In the genomic region with DNA sequence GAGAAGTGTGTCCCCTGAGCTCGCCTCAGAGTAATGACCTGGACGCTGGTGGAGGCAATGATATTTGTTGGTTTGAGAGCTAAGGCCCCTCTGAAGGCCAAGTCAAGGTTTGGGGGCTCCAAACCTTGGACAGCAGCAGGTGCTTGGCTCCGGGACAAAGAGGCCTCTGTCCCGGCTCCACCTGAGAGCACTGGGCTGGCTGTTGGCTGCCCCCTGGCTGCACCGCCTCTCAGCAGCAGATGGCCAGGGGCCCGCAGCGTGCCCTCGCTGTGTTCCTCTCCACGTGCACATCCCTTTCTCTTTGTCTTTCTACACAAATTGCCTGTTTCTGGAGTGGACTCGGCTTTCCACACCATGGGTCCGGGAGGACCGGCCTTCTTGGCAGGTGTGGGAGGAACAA, we compare ENCODE assay signal across 16 cellular contexts.
DNase-seq lines count a peak whose midpoint lies in the region; ATAC-seq and TF ChIP-seq lines count a peak whose summit lies in the region.
"Had no signal": no experiment of that assay in that cellular context is flagged by ENCODE, and none has a peak within 500 bp of the region (broad histone marks: within the 10 kb centered on the region; RNA-seq: fewer than 3 reads in every experiment).

No MANE protein-coding gene starts in this region.

- H2BK12ac ChIP-seq in mesenchymal stem cell (ENCODE audit: low read length in 2 of 2) = no peak overlapping the region

- no peaks in the 10 kb centered on the region for H3K36me3 ChIP-seq in mesenchymal stem cell (ENCODE audit: control insufficient read depth in 1 of 2, insufficient read depth in 2 of 2, low read depth in 1 of 2, low read length in 2 of 2)
- H3K36me3 ChIP-seq: tibial nerve had no signal

- POLR2A ChIA-PET in AG04449 (lab: Yijun Ruan, JAX) = no interaction called here

- H3K36me3 Mint-ChIP-seq in neural crest cell (ENCODE audit: low read depth) (no peaks in the 10 kb centered on the region), immature natural killer cell (no peaks in the 10 kb centered on the region)

- no peak overlapping the region for H4K91ac ChIP-seq in mesenchymal stem cell (ENCODE audit: low read length)

- no peak overlapping the region for H3K4ac ChIP-seq in mesenchymal stem cell (ENCODE audit: low read depth in 1 of 2, low read length in 2 of 2)

- H3K27ac ChIP-seq in cingulate gyrus (ENCODE audit: low read depth, low read length) (peak overlapping the region; percentile 83), mesenchymal stem cell (ENCODE audit: low read length, poor library complexity, severe bottlenecking) (no peak overlapping the region)
- H3K27ac ChIP-seq: tibial nerve had no signal

- peaks cover 0 to 21% of the 10 kb centered on the region in 2 experiments for H3K27me3 ChIP-seq in mesenchymal stem cell (ENCODE audit: control insufficient read depth in 1 of 2, insufficient read depth in 1 of 2, low read length in 2 of 2)
- H3K27me3 ChIP-seq: tibial nerve had no signal

- no peak overlapping the region for H2BK15ac ChIP-seq in mesenchymal stem cell (ENCODE audit: low read depth, poor library complexity, severe bottlenecking)

- H3K4me2 ChIP-seq in mesenchymal stem cell (ENCODE audit: low read length, poor library complexity, severe bottlenecking) = no peak overlapping the region

- no peak overlapping the region for H3K23ac ChIP-seq in mesenchymal stem cell (ENCODE audit: low read length in 2 of 2)

- peaks cover 2% of the 10 kb centered on the region for H3K4me1 ChIP-seq in mesenchymal stem cell (ENCODE audit: control insufficient read depth, insufficient read depth, low read depth, low read length)

- H3K4me3 ChIP-seq in AG04449 (ENCODE audit: low read depth, low read length) (no peak overlapping the region), mesenchymal stem cell (ENCODE audit: insufficient read depth in 1 of 2, low read depth in 1 of 2, low read length in 2 of 2) (no peak overlapping the region)
- H3K4me3 ChIP-seq: tibial nerve had no signal

- no peak overlapping the region for H3K14ac ChIP-seq in mesenchymal stem cell (ENCODE audit: low read length in 2 of 2)

- no peaks in the 10 kb centered on the region for H3K9me3 Mint-ChIP-seq in neural crest cell
- H3K9me3 Mint-ChIP-seq in immature natural killer cell = peaks cover 0 to 2% (median 0%) of the 10 kb centered on the region in 6 donors
- H3K9me3 Mint-ChIP-seq: central memory CD8-positive, alpha-beta T cell had no signal

- H3K9ac ChIP-seq in mesenchymal stem cell (ENCODE audit: low read length) = no peak overlapping the region

- no peak overlapping the region for H2AFZ ChIP-seq in mesenchymal stem cell (ENCODE audit: low read depth, low read length)

- H2BK5ac ChIP-seq in mesenchymal stem cell (ENCODE audit: low read depth, low read length, poor library complexity, severe bottlenecking) = no peak overlapping the region

- H3K79me1 ChIP-seq in mesenchymal stem cell (replicated peaks; ENCODE audit: low read length, poor library complexity, severe bottlenecking) = no peaks in the 10 kb centered on the region

- 81% methylated on average over 12 of the region's 12 CpGs for WGBS in mesenchymal stem cell

- DNase-seq in AG04449 (ENCODE audit: low read depth, low spot score) (no peak), neural crest cell (ENCODE audit: low read depth, low spot score) (no peak), mesenchymal stem cell (no peak), immature natural killer cell (no peak), NCI-H748 (lab: John Stamatoyannopoulos, UW; ENCODE audit: unreplicated experiment) (no peak)
- DNase-seq: activated naive CD4-positive, alpha-beta T cell treated with anti-CD3 and anti-CD28 coated beads, Interleukin-2, amount 50 U/mL, for 16 hours; left colon; NCI-H1694 treated with DMSO at 0.1 percent for 48 hours; NCI-H524 treated with DMSO at 0.1 percent for 48 hours; stimulated activated CD4-positive, alpha-beta T cell treated with anti-CD3 and anti-CD28 coated beads, Interleukin-1b, Interleukin-23, amount 100 ng/mL, for 48 hours; T-helper 1 cell had no signal

- H2BK120ac ChIP-seq in mesenchymal stem cell (ENCODE audit: low read depth, low read length) = no peak overlapping the region

- no peak overlapping the region for H2AK5ac ChIP-seq in mesenchymal stem cell (ENCODE audit: low read length, severe bottlenecking)

- no peak overlapping the region for H3K18ac ChIP-seq in mesenchymal stem cell (ENCODE audit: low read depth in 1 of 2, low read length in 2 of 2)

- H3K4me1 Mint-ChIP-seq in neural crest cell (peaks cover 41% of the 10 kb centered on the region), immature natural killer cell (no peaks in the 10 kb centered on the region)

- H4K8ac ChIP-seq in mesenchymal stem cell (ENCODE audit: low read length) = no peak overlapping the region

- CTCF ChIA-PET in AG04449 (lab: Yijun Ruan, JAX) = interaction anchor here (6.5 to 8.5 kb wide), 2 partner anchors 8 to 93 kb away, joined by 72 to 226 read pairs; no protein-coding TSS in a partner anchor

- H3K4me3 Mint-ChIP-seq in neural crest cell (no peak overlapping the region), immature natural killer cell (no peak overlapping the region)
- H3K4me3 Mint-ChIP-seq: central memory CD8-positive, alpha-beta T cell had no signal

- no peak overlapping the region for H3K27ac Mint-ChIP-seq in neural crest cell (ENCODE audit: unreplicated experiment)
- no peak overlapping the region for H3K27ac Mint-ChIP-seq in immature natural killer cell

- no peak for ATAC-seq in GM19351 (IDR thresholded peaks at IDR 0.05; ENCODE audit: unreplicated experiment)
- ATAC-seq: left colon had no signal

- H3K27me3 Mint-ChIP-seq in neural crest cell (ENCODE audit: low read depth) (peaks cover 2% of the 10 kb centered on the region), immature natural killer cell (ENCODE audit: low read depth in 3 of 3) (peaks cover 0 to 4% (median 0%) of the 10 kb centered on the region in 3 donors)
- H3K27me3 Mint-ChIP-seq: central memory CD8-positive, alpha-beta T cell had no signal

- H3K9me3 ChIP-seq in mesenchymal stem cell (ENCODE audit: control insufficient read depth, low read length) = no peaks in the 10 kb centered on the region
- H3K9me3 ChIP-seq: tibial nerve had no signal

- peak; percentile 6 for TF ChIP-seq CTCF in AG04449 (IDR thresholded peaks at IDR 0.05; ENCODE audit: insufficient read depth, low read length, missing control alignments)
- peak; percentile 12; the same call in 1 of the 2 replicates for TF ChIP-seq CTCF in LNCAP (IDR thresholded peaks at IDR 0.05)
- TF ChIP-seq CTCF in neural crest cell (conservative IDR thresholded peaks at IDR 0.05) = peak; percentile 26
